Comparison of ENCODE assay signal across 8 cellular contexts in genomic region chr15:22775595-22776376, GRCh38. TPM values are rescaled to one million over a fixed set of nuclear protein-coding genes. Genes with fewer than 3 reads are reported as not detected.
A peak's percentile ranks its signal among the peaks of the same experiment; 100 is the strongest.
DNase-seq lines count a peak whose midpoint lies in the region; ATAC-seq and TF ChIP-seq lines count a peak whose summit lies in the region.
"Not testable (repeated sequence)": the region's sequence is repeated elsewhere in the genome, so short reads cannot be mapped to it uniquely, and the experiment has no call there.

No MANE protein-coding gene starts in this region.

- peak in 2 of 3 donors; percentile 15 to 33 for ATAC-seq in natural killer cell
- not testable (repeated sequence) for ATAC-seq in stimulated activated naive B cell treated with anti-CD40 and anti-IgM and Interleukin-4, amounts not matched to agents 10 μg/mL and 1 μg/mL and 100 μg/mL, for 72 hours (replicated peaks)

- H3K9me3 Mint-ChIP-seq in CD8-positive, alpha-beta memory T cell; T-helper 2 cell treated with Interferon-gamma antibody and Interleukin-4, amounts not matched to agents 5 μg/mL and 100 μg/mL, for 36 hours; dendritic cell treated with granulocyte-macrophage colony-stimulating factor and Interleukin-4, amounts not matched to agents 40 ng/mL and 50 ng/mL, for 4 days; natural killer cell; stimulated activated naive B cell treated with anti-CD40 and anti-IgM and Interleukin-4, amounts not matched to agents 10 μg/mL and 1 μg/mL and 100 μg/mL, for 72 hours: not testable (repeated sequence)

- not testable (repeated sequence) for H3K9me3 ChIP-seq in CD8-positive, alpha-beta memory T cell (ENCODE audit: low read length)

- H3K4me3 ChIP-seq in CD8-positive, alpha-beta memory T cell (ENCODE audit: low read length); H7 (ENCODE audit: insufficient read depth, low read depth, low read length): not testable (repeated sequence)

- CTCF ChIA-PET in CD8-positive, alpha-beta memory T cell (lab: Charles Lee) = not testable (repeated sequence)

- not testable (repeated sequence) for TF ChIP-seq CTCF in natural killer cell (IDR thresholded peaks at IDR 0.05)

- not testable (repeated sequence) for H3K27ac Mint-ChIP-seq in CD8-positive, alpha-beta memory T cell; natural killer cell
- H3K27ac Mint-ChIP-seq in T-helper 2 cell treated with Interferon-gamma antibody and Interleukin-4, amounts not matched to agents 5 μg/mL and 100 μg/mL, for 36 hours = peak overlapping the region; percentile 73
- peak overlapping the region; percentile 80 for H3K27ac Mint-ChIP-seq in dendritic cell treated with granulocyte-macrophage colony-stimulating factor and Interleukin-4, amounts not matched to agents 40 ng/mL and 50 ng/mL, for 4 days
- H3K27ac Mint-ChIP-seq in stimulated activated naive B cell treated with anti-CD40 and anti-IgM and Interleukin-4, amounts not matched to agents 10 μg/mL and 1 μg/mL and 100 μg/mL, for 72 hours = peak overlapping the region; percentile 79

- POLR2A ChIA-PET in CD8-positive, alpha-beta memory T cell (lab: Charles Lee) = not testable (repeated sequence)

- H3K27me3 Mint-ChIP-seq in CD8-positive, alpha-beta memory T cell; T-helper 2 cell treated with Interferon-gamma antibody and Interleukin-4, amounts not matched to agents 5 μg/mL and 100 μg/mL, for 36 hours (ENCODE audit: low read depth); dendritic cell treated with granulocyte-macrophage colony-stimulating factor and Interleukin-4, amounts not matched to agents 40 ng/mL and 50 ng/mL, for 4 days; stimulated activated naive B cell treated with anti-CD40 and anti-IgM and Interleukin-4, amounts not matched to agents 10 μg/mL and 1 μg/mL and 100 μg/mL, for 72 hours: not testable (repeated sequence)
- peaks cover 7 to 11% of the 10 kb centered on the region in 2 donors for H3K27me3 Mint-ChIP-seq in natural killer cell (ENCODE audit: low read depth in 2 of 2)

- peak overlapping the region in 1 of 7 donors; percentile 74 for H3K4me3 Mint-ChIP-seq in CD8-positive, alpha-beta memory T cell
- not testable (repeated sequence) for H3K4me3 Mint-ChIP-seq in T-helper 2 cell treated with Interferon-gamma antibody and Interleukin-4, amounts not matched to agents 5 μg/mL and 100 μg/mL, for 36 hours; dendritic cell treated with granulocyte-macrophage colony-stimulating factor and Interleukin-4, amounts not matched to agents 40 ng/mL and 50 ng/mL, for 4 days; natural killer cell
- peak overlapping the region in 1 of 2 donors; percentile 6 for H3K4me3 Mint-ChIP-seq in stimulated activated naive B cell treated with anti-CD40 and anti-IgM and Interleukin-4, amounts not matched to agents 10 μg/mL and 1 μg/mL and 100 μg/mL, for 72 hours

- H3K4me1 ChIP-seq in CD8-positive, alpha-beta memory T cell (ENCODE audit: insufficient read depth, low read length) = not testable (repeated sequence)

- not testable (repeated sequence) for H3K4me1 Mint-ChIP-seq in CD8-positive, alpha-beta memory T cell; natural killer cell
- H3K4me1 Mint-ChIP-seq in T-helper 2 cell treated with Interferon-gamma antibody and Interleukin-4, amounts not matched to agents 5 μg/mL and 100 μg/mL, for 36 hours (ENCODE audit: low read depth) = peaks cover 25% of the 10 kb centered on the region
- H3K4me1 Mint-ChIP-seq in dendritic cell treated with granulocyte-macrophage colony-stimulating factor and Interleukin-4, amounts not matched to agents 40 ng/mL and 50 ng/mL, for 4 days (ENCODE audit: low read depth) = peaks cover 24% of the 10 kb centered on the region
- H3K4me1 Mint-ChIP-seq in stimulated activated naive B cell treated with anti-CD40 and anti-IgM and Interleukin-4, amounts not matched to agents 10 μg/mL and 1 μg/mL and 100 μg/mL, for 72 hours = peaks cover 24 to 40% of the 10 kb centered on the region in 2 donors

- intact Hi-C loops in dendritic cell treated with granulocyte-macrophage colony-stimulating factor and Interleukin-4, amounts not matched to agents 40 ng/mL and 50 ng/mL, for 4 days (cut with micrococcal nuclease); natural killer cell (cut with micrococcal nuclease): not testable (repeated sequence)

- not testable (repeated sequence) for H3K27me3 ChIP-seq in CD8-positive, alpha-beta memory T cell (ENCODE audit: insufficient read depth, low read length, poor library complexity, severe bottlenecking); H7 (ENCODE audit: control insufficient read depth, insufficient read depth, low read length)

- DNase-seq in CD8-positive, alpha-beta memory T cell = peak; percentile 28 to 77 (median 32)
- DNase-seq in H7 = peak; percentile 60
- DNase-seq in NCI-H526 (lab: John Stamatoyannopoulos, UW) = peak; percentile 12 to 23
- DNase-seq in T-helper 2 cell treated with Interferon-gamma antibody and Interleukin-4, amounts not matched to agents 5 μg/mL and 100 μg/mL, for 36 hours (ENCODE audit: low spot score) = peak; percentile 33
- DNase-seq in activated T-cell treated with anti-CD3 and anti-CD28 coated beads for 48 hours (ENCODE audit: low read depth) = peak; percentile 52
- not testable (repeated sequence) for DNase-seq in natural killer cell; stimulated activated naive B cell treated with anti-CD40 and anti-IgM and Interleukin-4, amounts not matched to agents 10 μg/mL and 1 μg/mL and 100 μg/mL, for 72 hours

- not testable (repeated sequence) for H3K36me3 Mint-ChIP-seq in CD8-positive, alpha-beta memory T cell; T-helper 2 cell treated with Interferon-gamma antibody and Interleukin-4, amounts not matched to agents 5 μg/mL and 100 μg/mL, for 36 hours (ENCODE audit: low read depth); dendritic cell treated with granulocyte-macrophage colony-stimulating factor and Interleukin-4, amounts not matched to agents 40 ng/mL and 50 ng/mL, for 4 days (ENCODE audit: low read depth); natural killer cell; stimulated activated naive B cell treated with anti-CD40 and anti-IgM and Interleukin-4, amounts not matched to agents 10 μg/mL and 1 μg/mL and 100 μg/mL, for 72 hours

- not testable (repeated sequence) for H3K36me3 ChIP-seq in CD8-positive, alpha-beta memory T cell (ENCODE audit: insufficient read depth, low read length); H7 (replicated peaks; ENCODE audit: control insufficient read depth, insufficient read depth, low read length)

- H3K27ac ChIP-seq in CD8-positive, alpha-beta memory T cell (ENCODE audit: low read depth, low read length) = peak overlapping the region; percentile 24

RNA-seq across cellular contexts. Expression of gene NIPA1, which starts 10.7 kb away (rescaled TPM):
- 10 to 100 TPM; 33.9 to 35.0 TPM for total RNA-seq in CD8-positive, alpha-beta memory T cell
- polyA plus RNA-seq in CD8-positive, alpha-beta memory T cell = 5.3 TPM
- total RNA-seq in H7 (2014; rRNA removed; shearing (Covaris generic)) = 9.5 and 19.2 TPM in 2 replicates
- 10 to 100 TPM; 11.3 to 17.8 (median 11.4) TPM for total RNA-seq in natural killer cell
